Comparison of ENCODE assay signal across 22 cellular contexts in genomic region chr19:38739440-38740251, GRCh38. TPM values are rescaled to one million over a fixed set of nuclear protein-coding genes. Genes with fewer than 3 reads are reported as not detected.
A peak's percentile ranks its signal among the peaks of the same experiment; 100 is the strongest.
DNase-seq lines count a peak whose midpoint lies in the region; ATAC-seq and TF ChIP-seq lines count a peak whose summit lies in the region.
"Had no signal": no experiment of that assay in that cellular context is flagged by ENCODE, and none has a peak within 500 bp of the region (broad histone marks: within the 10 kb centered on the region; RNA-seq: fewer than 3 reads in every experiment).

No MANE protein-coding gene starts in this region.

- no peak overlapping the region for H3K27ac Mint-ChIP-seq in activated CD8-positive, alpha-beta T cell treated with anti-CD3 and anti-CD28 coated beads for 36 hours
- H3K27ac Mint-ChIP-seq in neural crest cell (ENCODE audit: unreplicated experiment), result no peak overlapping the region

- H3K27me3 ChIP-seq in trophoblast cell (ENCODE audit: insufficient read depth, low read length), result no peaks in the 10 kb centered on the region
- H3K27me3 ChIP-seq: heart left ventricle had no signal

- H4K8ac ChIP-seq in trophoblast cell (ENCODE audit: low read depth, low read length), result no peak overlapping the region

- H3K9ac ChIP-seq in trophoblast cell (ENCODE audit: low read length), result no peak overlapping the region

- DNase-seq in SIG-M5 treated with dmso at 0.1 percent for 504 hours (lab: John Stamatoyannopoulos, UW; ENCODE audit: unreplicated experiment), result peak; percentile 12
- no peak for DNase-seq in SIG-M5 (lab: John Stamatoyannopoulos, UW)
- peak; percentile 19 for DNase-seq in H4 (ENCODE audit: low spot score)
- DNase-seq in activated CD8-positive, alpha-beta T cell treated with anti-CD3 and anti-CD28 coated beads for 36 hours, result peak; percentile 67
- no peak for DNase-seq in neural crest cell (ENCODE audit: low read depth, low spot score)
- no peak for DNase-seq in trophoblast cell
- DNase-seq: erythroblast; GOT3; NCI-H146; NCI-H524; retina; RPMI8226; stimulated activated CD4-positive, alpha-beta T cell treated with anti-CD3 and anti-CD28 coated beads, Interleukin-4, amount 100 ng/mL, for 24 hours; stomach; T-helper 9 cell had no signal

- no peak overlapping the region for H3K4me3 ChIP-seq in trophoblast cell (ENCODE audit: low read depth, low read length)
- H3K4me3 ChIP-seq: heart left ventricle, left lung, stomach had no signal

- H3K79me1 ChIP-seq in trophoblast cell (ENCODE audit: low read length), result peaks cover 10% of the 10 kb centered on the region

- intact Hi-C loops in activated CD8-positive, alpha-beta T cell treated with anti-CD3 and anti-CD28 coated beads for 36 hours (cut with micrococcal nuclease), result loop anchor here (10.0 kb wide), 2 partner anchors 105 to 195 kb away; partner anchors contain the start of genes HNRNPL, MRPS12 and SARS2

- no peak overlapping the region for H3K14ac ChIP-seq in trophoblast cell (ENCODE audit: low read length)

- CTCF ChIA-PET in activated CD8-positive, alpha-beta T cell treated with anti-CD3 and anti-CD28 coated beads for 36 hours (lab: Charles Lee), result interaction anchor here (1.0 kb wide), 1 partner anchor 10 kb away, joined by 3 read pairs; no protein-coding TSS in a partner anchor

- H3K4me1 ChIP-seq in trophoblast cell (ENCODE audit: control insufficient read depth in 1 of 2, insufficient read depth in 2 of 2, low read length in 2 of 2), result peaks cover 11 to 12% of the 10 kb centered on the region in 2 experiments

- no peaks in the 10 kb centered on the region for H3K36me3 Mint-ChIP-seq in activated CD8-positive, alpha-beta T cell treated with anti-CD3 and anti-CD28 coated beads for 36 hours (ENCODE audit: low read depth)
- no peaks in the 10 kb centered on the region for H3K36me3 Mint-ChIP-seq in neural crest cell (ENCODE audit: low read depth)

- H4K91ac ChIP-seq in trophoblast cell (ENCODE audit: low read depth, low read length), result no peak overlapping the region

- peak; percentile 11 for ATAC-seq in activated CD8-positive, alpha-beta T cell treated with anti-CD3 and anti-CD28 coated beads for 36 hours
- ATAC-seq in HG03460 (IDR thresholded peaks at IDR 0.05; ENCODE audit: unreplicated experiment) (no peak), HG02938 (IDR thresholded peaks at IDR 0.05; ENCODE audit: unreplicated experiment) (no peak)
- ATAC-seq: heart left ventricle, left lung had no signal

- H2BK5ac ChIP-seq in trophoblast cell (ENCODE audit: low read depth, low read length, poor library complexity), result no peak overlapping the region

- no peaks in the 10 kb centered on the region for H3K79me2 ChIP-seq in trophoblast cell (ENCODE audit: control insufficient read depth, insufficient read depth, low read length, poor library complexity)

- no peak overlapping the region for H3K4me2 ChIP-seq in trophoblast cell (ENCODE audit: low read length)

- no peak overlapping the region for H3K4me3 Mint-ChIP-seq in activated CD8-positive, alpha-beta T cell treated with anti-CD3 and anti-CD28 coated beads for 36 hours
- H3K4me3 Mint-ChIP-seq in neural crest cell, result peak overlapping the region; percentile 4

- no peak overlapping the region for H2BK120ac ChIP-seq in trophoblast cell (ENCODE audit: insufficient read depth, low read length, poor library complexity)

- H2AFZ ChIP-seq in trophoblast cell (ENCODE audit: insufficient read depth, low read length, poor library complexity), result no peak overlapping the region

- H3K9me3 ChIP-seq in trophoblast cell (ENCODE audit: insufficient read depth, low read depth, low read length), result peaks cover 9% of the 10 kb centered on the region
- H3K9me3 ChIP-seq: heart left ventricle, left lung, stomach had no signal

- no peaks in the 10 kb centered on the region for H3K9me3 Mint-ChIP-seq in activated CD8-positive, alpha-beta T cell treated with anti-CD3 and anti-CD28 coated beads for 36 hours
- H3K9me3 Mint-ChIP-seq in neural crest cell, result no peaks in the 10 kb centered on the region

- H3K18ac ChIP-seq in trophoblast cell (ENCODE audit: low read length), result no peak overlapping the region

- no peak overlapping the region for H3K27ac ChIP-seq in trophoblast cell (ENCODE audit: low read depth, low read length)
- H3K27ac ChIP-seq: 22Rv1, heart left ventricle, left lung, stomach had no signal

- no peak overlapping the region for H2BK12ac ChIP-seq in trophoblast cell (ENCODE audit: low read length)

- no peak overlapping the region for H4K12ac ChIP-seq in trophoblast cell (ENCODE audit: low read depth, low read length)

- no CpG with 5 or more reads among the region's 16 CpGs for WGBS in trophoblast cell (ENCODE audit: extremely low coverage, insufficient coverage, insufficient read length)

- H3K36me3 ChIP-seq in trophoblast cell (ENCODE audit: control insufficient read depth in 1 of 2, insufficient read depth in 2 of 2, low read length in 2 of 2), result no peaks in the 10 kb centered on the region
- H3K36me3 ChIP-seq: heart left ventricle, left lung, stomach had no signal

- no peak overlapping the region for H3K4ac ChIP-seq in trophoblast cell (ENCODE audit: low read depth, low read length)

- no peak overlapping the region for H3K23ac ChIP-seq in trophoblast cell (ENCODE audit: low read length)

- H3K4me1 Mint-ChIP-seq in activated CD8-positive, alpha-beta T cell treated with anti-CD3 and anti-CD28 coated beads for 36 hours (ENCODE audit: low read depth), result peaks cover 30% of the 10 kb centered on the region
- peaks cover 11% of the 10 kb centered on the region for H3K4me1 Mint-ChIP-seq in neural crest cell

- POLR2A ChIA-PET in activated CD8-positive, alpha-beta T cell treated with anti-CD3 and anti-CD28 coated beads for 36 hours (lab: Charles Lee), result no interaction called here

- H3K27me3 Mint-ChIP-seq in activated CD8-positive, alpha-beta T cell treated with anti-CD3 and anti-CD28 coated beads for 36 hours, result peaks cover 4% of the 10 kb centered on the region
- peaks cover 30% of the 10 kb centered on the region for H3K27me3 Mint-ChIP-seq in neural crest cell (ENCODE audit: low read depth)

- no peak for TF ChIP-seq CTCF in activated CD8-positive, alpha-beta T cell treated with anti-CD3 and anti-CD28 coated beads for 36 hours (IDR thresholded peaks at IDR 0.05)
- no peak for TF ChIP-seq CTCF in neural crest cell (conservative IDR thresholded peaks at IDR 0.05)

- H2AK5ac ChIP-seq in trophoblast cell (ENCODE audit: low read length), result no peak overlapping the region

RNA-seq across cellular contexts. Expression of gene CAPN12, which starts 4.6 kb away (rescaled TPM):
- not detected in 2 replicates for total RNA-seq in H4 (2014; rRNA removed; shearing (Covaris generic))
- total RNA-seq in activated CD8-positive, alpha-beta T cell treated with anti-CD3 and anti-CD28 coated beads for 36 hours, result 10 to 100 TPM; 19.6 to 22.7 TPM
- not detected in 2 replicates for total RNA-seq in neural crest cell
- 11.0 and 11.5 TPM in 2 replicates for polyA plus RNA-seq in trophoblast cell (2013)
- total RNA-seq: myocyte had no signal

RNA-seq across cellular contexts. Expression of gene LGALS7, which starts 33.7 kb away (rescaled TPM):
- total RNA-seq in H4 (2014; rRNA removed; shearing (Covaris generic)), result not detected in 2 replicates
- not detected for total RNA-seq in activated CD8-positive, alpha-beta T cell treated with anti-CD3 and anti-CD28 coated beads for 36 hours
- total RNA-seq in neural crest cell, result not detected in 2 replicates
- not detected in 2 replicates for polyA plus RNA-seq in trophoblast cell (2013)
- total RNA-seq: cerebellum, heart left ventricle, myocyte had no signal

RNA-seq across cellular contexts. Expression of gene LGALS7B, which starts 49.4 kb away (rescaled TPM):
- not detected in 2 replicates for total RNA-seq in H4 (2014; rRNA removed; shearing (Covaris generic))
- total RNA-seq in activated CD8-positive, alpha-beta T cell treated with anti-CD3 and anti-CD28 coated beads for 36 hours, result not detected
- not detected in 2 replicates for total RNA-seq in neural crest cell
- polyA plus RNA-seq in trophoblast cell (2013), result not detected in 2 replicates
- total RNA-seq: cerebellum, heart left ventricle, left lung, myocyte, stomach had no signal
- polyA plus RNA-seq: heart left ventricle had no signal

Comparison
In these comparisons a context has a peak if more than half of its experiments do, and no peak if none do; other contexts are left out.
1. DNase-seq: peak in SIG-M5 treated with dmso at 0.1 percent for 504 hours (single experiment), H4 (single experiment) and activated CD8-positive, alpha-beta T cell treated with anti-CD3 and anti-CD28 coated beads for 36 hours (single experiment); none in SIG-M5 (single experiment), neural crest cell (single experiment) and trophoblast cell (0 of 2).
2. RNA of gene CAPN12, which starts 4.6 kb away (total RNA-seq): 19.6 to 22.7 TPM in activated CD8-positive, alpha-beta T cell treated with anti-CD3 and anti-CD28 coated beads for 36 hours; not detected in neural crest cell and not detected in H4; every median in the first group is over 10 times any median in the second.